Comparison of ENCODE assay signal across 9 cellular contexts in genomic region chr11:69636512-69636866, GRCh38. TPM values are rescaled to one million over a fixed set of nuclear protein-coding genes. Genes with fewer than 3 reads are reported as not detected.
DNase-seq lines count a peak whose midpoint lies in the region; ATAC-seq, FAIRE-seq and TF ChIP-seq lines count a peak whose summit lies in the region.
"Had no signal": no experiment of that assay in that cellular context is flagged by ENCODE, and none has a peak within 500 bp of the region (broad histone marks: within the 10 kb centered on the region; RNA-seq: fewer than 3 reads in every experiment).

No MANE protein-coding gene starts in this region.

- H2AFZ ChIP-seq in endothelial cell of umbilical vein (ENCODE audit: low read depth, low read length), result peak overlapping the region; percentile 30

- intact Hi-C loops in endothelial cell of umbilical vein (cut with micrococcal nuclease), result no loop called here

- BruUV-seq in endothelial cell of umbilical vein (replicated peaks; lab: Mats Ljungman, UMichigan), result no TSS peak

- 11% methylated on average over 19 of the region's 43 CpGs; no CpG with 5 or more reads in 1 of the 2 donors for WGBS in upper lobe of left lung, 2 donors

- peak overlapping the region; percentile 10 for H3K9ac ChIP-seq in endothelial cell of umbilical vein (replicated peaks; ENCODE audit: extremely low read depth, insufficient read depth, low read length)

- peaks cover 14% of the 10 kb centered on the region for H3K79me2 ChIP-seq in endothelial cell of umbilical vein (ENCODE audit: control insufficient read depth, insufficient read depth, low read length)

- peak overlapping the region; percentile 4 for H3K4me2 ChIP-seq in endothelial cell of umbilical vein (ENCODE audit: insufficient read depth, low read length)

- POLR2A ChIA-PET in endothelial cell of umbilical vein (lab: Charles Lee), result no interaction called here

- dilution Hi-C loops in endothelial cell of umbilical vein (cut with MboI; ENCODE audit: extremely low pct_ligation_motif_present, low sequenced_read_pairs), result no loop called here

- CTCF ChIA-PET in endothelial cell of umbilical vein (lab: Charles Lee), result interaction anchor here (0.9 kb wide), 2 partner anchors 344 to 531 kb away, joined by 3 read pairs; no protein-coding TSS in a partner anchor

- no peaks in the 10 kb centered on the region for H3K9me3 Mint-ChIP-seq in memory B cell

- TF ChIP-seq CTCF in endothelial cell of umbilical vein (IDR thresholded peaks at IDR 0.05; ENCODE audit: extremely low read depth in 1 of 2, insufficient read depth in 1 of 2, low read depth in 1 of 2, low read length in 2 of 2) (no peak), upper lobe of left lung (IDR thresholded peaks at IDR 0.05) (no peak)

- H3K9me3 ChIP-seq in endothelial cell of umbilical vein (replicated peaks; ENCODE audit: control insufficient read depth, insufficient read depth, low read length), result no peaks in the 10 kb centered on the region
- no peaks in the 10 kb centered on the region for H3K9me3 ChIP-seq in upper lobe of left lung
- no peaks in the 10 kb centered on the region for H3K9me3 ChIP-seq in T-helper 17 cell (ENCODE audit: control insufficient read depth, low read length, poor library complexity, severe bottlenecking)

- TF ChIP-seq POLR2A in endothelial cell of umbilical vein (IDR thresholded peaks at IDR 0.05; ENCODE audit: low read depth, low read length) (no peak), upper lobe of left lung (IDR thresholded peaks at IDR 0.05) (peak in 1 of 4 donors; percentile 52)

- DNase-seq in AG08396 (ENCODE audit: low spot score) (peak; percentile 90), M059J (ENCODE audit: low read depth) (peak; percentile 72), endothelial cell of umbilical vein (ENCODE audit: low read depth, low spot score) (peak; percentile 66), memory B cell (ENCODE audit: low spot score in 2 of 2) (no peak), upper lobe of left lung (peak; percentile 55 to 93), T-helper 17 cell (no peak), NCI-H446 treated with DMSO at 0.1 percent for 48 hours (lab: John Stamatoyannopoulos, UW) (no peak), RPMI8226 (no peak)

- TF ChIP-seq EP300 in upper lobe of left lung (IDR thresholded peaks at IDR 0.05), result no peak

- H3K27me3 Mint-ChIP-seq in memory B cell (peaks cover 12% of the 10 kb centered on the region), T-helper 17 cell (peaks cover 64% of the 10 kb centered on the region)

- H3K36me3 ChIP-seq in endothelial cell of umbilical vein (ENCODE audit: control insufficient read depth in 2 of 2, extremely low read depth in 1 of 2, insufficient read depth in 2 of 2, low read length in 2 of 2) (no peaks in the 10 kb centered on the region), upper lobe of left lung (no peaks in the 10 kb centered on the region)

- no peaks in the 10 kb centered on the region for H3K36me3 Mint-ChIP-seq in memory B cell
- peaks cover 5% of the 10 kb centered on the region for H3K36me3 Mint-ChIP-seq in T-helper 17 cell (ENCODE audit: low read depth)
- H3K36me3 Mint-ChIP-seq: activated naive CD8-positive, alpha-beta T cell had no signal

- H3K9me1 ChIP-seq in endothelial cell of umbilical vein (replicated peaks; ENCODE audit: control insufficient read depth, extremely low read depth, insufficient read depth, low read length), result no peaks in the 10 kb centered on the region

- H3K4me3 ChIP-seq in endothelial cell of umbilical vein (replicated peaks in 1 of 3; ENCODE audit: insufficient read depth in 1 of 3, low read depth in 1 of 3, low read length in 3 of 3) (peak overlapping the region in 1 of 3 experiments; percentile 27), upper lobe of left lung (peak overlapping the region in 3 of 4 donors; percentile 42 to 81 (median 44))

- H3K4me1 Mint-ChIP-seq in memory B cell (peaks cover 16% of the 10 kb centered on the region), T-helper 17 cell (peaks cover 25% of the 10 kb centered on the region)

- peak; percentile 75 for FAIRE-seq in endothelial cell of umbilical vein (lab: Jason Lieb, UNC)

- H3K27ac ChIP-seq in endothelial cell of umbilical vein (ENCODE audit: insufficient read depth, low read depth, low read length), result no peak overlapping the region
- H3K27ac ChIP-seq in upper lobe of left lung, result peak overlapping the region; percentile 14 to 85 (median 67)

- peak overlapping the region; percentile 24 for H3K27ac Mint-ChIP-seq in memory B cell
- H3K27ac Mint-ChIP-seq in T-helper 17 cell, result no peak overlapping the region
- H3K27ac Mint-ChIP-seq: activated naive CD8-positive, alpha-beta T cell had no signal

- H3K4me1 ChIP-seq in endothelial cell of umbilical vein (ENCODE audit: control insufficient read depth, extremely low read depth, insufficient read depth, low read length), result peaks cover 28% of the 10 kb centered on the region
- peaks cover 53 to 56% (median 55%) of the 10 kb centered on the region in 4 donors for H3K4me1 ChIP-seq in upper lobe of left lung

- H4K20me1 ChIP-seq in endothelial cell of umbilical vein (replicated peaks; ENCODE audit: control insufficient read depth, extremely low read depth, insufficient read depth, low read length), result no peaks in the 10 kb centered on the region

- ATAC-seq in memory B cell (ENCODE audit: low read depth) (no peak), upper lobe of left lung (ENCODE audit: low FRiP score in 2 of 2) (peak; percentile 61 to 74), T-helper 17 cell (no peak)

- H3K4me3 Mint-ChIP-seq in memory B cell (no peak overlapping the region), T-helper 17 cell (no peak overlapping the region)

- H3K27me3 ChIP-seq in endothelial cell of umbilical vein (ENCODE audit: control insufficient read depth in 2 of 2, insufficient read depth in 2 of 2, low read length in 2 of 2) (no peaks in the 10 kb centered on the region), upper lobe of left lung (peaks cover 0 to 19% (median 10%) of the 10 kb centered on the region in 4 donors)

TF ChIP-seq in endothelial cell of umbilical vein, 7 proteins besides CTCF, POLR2A, EP300 and RAD21:
- TF ChIP-seq POLR2AphosphoS5 (IDR thresholded peaks at IDR 0.05; ENCODE audit: insufficient read depth, low read depth, low read length) (peak; percentile 68), EZH2 (IDR thresholded peaks at IDR 0.05; ENCODE audit: borderline replicate concordance, low read depth, low read length, severe bottlenecking) (no peak), JUN (IDR thresholded peaks at IDR 0.05; ENCODE audit: borderline replicate concordance, insufficient read depth, insufficient read length, low read depth) (no peak), FOS (IDR thresholded peaks at IDR 0.05; ENCODE audit: borderline replicate concordance, insufficient read depth, low read length) (no peak), MYC (IDR thresholded peaks at IDR 0.05; ENCODE audit: low read depth, low read length) (peak; percentile 94), GATA2 (IDR thresholded peaks at IDR 0.05; ENCODE audit: insufficient read depth, insufficient read length, low read depth, low read length) (no peak)
- TF ChIP-seq, protein P1, sequence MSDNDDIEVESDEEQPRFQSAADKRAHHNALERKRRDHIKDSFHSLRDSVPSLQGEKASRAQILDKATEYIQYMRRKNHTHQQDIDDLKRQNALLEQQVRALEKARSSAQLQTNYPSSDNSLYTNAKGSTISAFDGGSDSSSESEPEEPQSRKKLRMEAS (IDR thresholded peaks at IDR 0.05; ENCODE audit: insufficient read depth, insufficient read length), result peak; percentile 99

RNA-seq across cellular contexts. Expression of gene CCND1, which starts 4.5 kb away (rescaled TPM):
- total RNA-seq in M059J (2014; rRNA removed; shearing (Covaris generic)), result 76.0 and 91.0 TPM in 2 replicates
- total RNA-seq in endothelial cell of umbilical vein (336 and 370 TPM in 2 replicates), upper lobe of left lung (100 to 1,000 TPM in 5 of 6 donors, 10 to 100 TPM in 1; 23.0 to 404 (median 237) TPM), T-helper 17 cell (1 to 10 TPM; 1.1 to 3.9 TPM)
- polyA plus RNA-seq in endothelial cell of umbilical vein, result 98.7 and 113 TPM in 2 replicates
- polyA plus RNA-seq in endothelial cell of umbilical vein (2011; cell fraction: cytosol; rRNA removed), result 120 and 122 TPM in 2 replicates
- polyA plus RNA-seq in endothelial cell of umbilical vein (2011; cell fraction: nucleus; rRNA removed), result 102 and 108 TPM in 2 replicates
- polyA plus RNA-seq in endothelial cell of umbilical vein (2012), result 207 and 276 TPM in 2 replicates
- 128 and 155 TPM in 2 replicates for polyA minus RNA-seq in endothelial cell of umbilical vein
- 24.0 TPM for polyA minus RNA-seq in endothelial cell of umbilical vein (2011; cell fraction: cytosol; rRNA and poly(A)+ RNA removed)
- 63.3 and 131 TPM in 2 replicates for polyA minus RNA-seq in endothelial cell of umbilical vein (2011; cell fraction: nucleus; rRNA and poly(A)+ RNA removed)

RNA-seq across cellular contexts. Expression of gene LTO1, which starts 38.7 kb away (rescaled TPM):
- 14.9 and 15.7 TPM in 2 replicates for total RNA-seq in M059J (2014; rRNA removed; shearing (Covaris generic))
- 27.3 and 30.9 TPM in 2 replicates for total RNA-seq in endothelial cell of umbilical vein
- polyA plus RNA-seq in endothelial cell of umbilical vein, result 22.1 and 26.8 TPM in 2 replicates
- 19.8 and 23.3 TPM in 2 replicates for polyA plus RNA-seq in endothelial cell of umbilical vein (2011; cell fraction: cytosol; rRNA removed)
- 47.9 and 48.3 TPM in 2 replicates for polyA plus RNA-seq in endothelial cell of umbilical vein (2011; cell fraction: nucleus; rRNA removed)
- 19.3 and 22.6 TPM in 2 replicates for polyA plus RNA-seq in endothelial cell of umbilical vein (2012)
- polyA minus RNA-seq in endothelial cell of umbilical vein, result 17.2 and 22.0 TPM in 2 replicates
- polyA minus RNA-seq in endothelial cell of umbilical vein (2011; cell fraction: cytosol; rRNA and poly(A)+ RNA removed), result 12.4 TPM
- polyA minus RNA-seq in endothelial cell of umbilical vein (2011; cell fraction: nucleus; rRNA and poly(A)+ RNA removed), result 25.4 and 26.6 TPM in 2 replicates
- 10 to 100 TPM; 18.5 to 68.1 (median 28.3) TPM for total RNA-seq in upper lobe of left lung
- total RNA-seq in T-helper 17 cell, result 10 to 100 TPM; 33.4 to 43.2 TPM

Comparison
In these comparisons a context has a peak if more than half of its experiments do, and no peak if none do; other contexts are left out.
1. DNase-seq: peak in AG08396 (single experiment), M059J (single experiment), endothelial cell of umbilical vein (single experiment) and upper lobe of left lung (2 of 2); none in memory B cell (0 of 2), T-helper 17 cell (0 of 3), NCI-H446 treated with DMSO at 0.1 percent for 48 hours (single experiment) and RPMI8226 (single experiment).
2. ATAC-seq: peak in upper lobe of left lung (2 of 2); none in memory B cell (single experiment) and T-helper 17 cell (single experiment).
3. RNA of gene CCND1, which starts 4.5 kb away (total RNA-seq): 336 to 370 TPM in endothelial cell of umbilical vein, 23.0 to 404 TPM in upper lobe of left lung and 76.0 to 91.0 TPM in M059J; 1.1 to 3.9 TPM in T-helper 17 cell; every median in the first group is over 4 times any median in the second.